ENCODE assay signal across 11 cellular contexts in the genomic region with DNA sequence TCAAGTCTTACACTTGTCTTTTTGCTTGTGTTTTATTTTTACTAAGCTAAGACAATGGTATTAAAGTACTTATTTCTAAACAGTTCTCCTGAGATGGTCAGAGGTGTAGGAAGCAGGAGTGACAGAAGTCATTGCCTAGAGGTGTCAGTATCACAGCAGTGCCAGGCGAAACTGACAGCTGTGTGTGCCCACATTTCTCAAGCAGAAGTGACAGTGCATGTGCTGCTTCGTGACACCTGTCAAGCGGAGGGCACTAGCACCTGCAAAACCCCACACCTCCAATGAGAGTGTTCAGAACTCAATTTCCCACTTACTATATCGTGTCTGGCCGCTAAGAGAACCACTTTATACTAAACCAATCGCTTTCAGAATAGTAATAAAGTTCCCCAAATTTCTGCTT.
"Had no signal": no experiment of that assay in that cellular context is flagged by ENCODE, and none has a peak within 500 bp of the region (broad histone marks: within the 10 kb centered on the region; RNA-seq: fewer than 3 reads in every experiment).

No MANE protein-coding gene starts in this region.

- DNase-seq: activated CD4-positive, alpha-beta memory T cell treated with anti-CD3 and anti-CD28 coated beads, Interleukin-2, amount 10 ng/mL, durations not matched to agents 7 days and 5 days; activated CD4-positive, alpha-beta T cell treated with anti-CD3 and anti-CD28 coated beads for 36 hours; activated T-cell treated with anti-CD3 and anti-CD28 coated beads, Interleukin-2, amount 50 U/mL, for 48 hours; colonic mucosa; heart right ventricle; mammary epithelial cell; nephron progenitor cell; stimulated activated CD4-positive, alpha-beta T cell treated with anti-CD3 and anti-CD28 coated beads, Interleukin-4, amount 100 ng/mL, for 1 hour; stimulated activated CD8-positive, alpha-beta memory T cell treated with anti-CD3 and anti-CD28 coated beads, Interleukin-4, amount 100 ng/mL, for 48 hours; stimulated activated naive CD8-positive, alpha-beta T cell treated with anti-CD3 and anti-CD28 coated beads, Interleukin-15, amount 100 ng/mL, for 72 hours; testis had no signal

- H3K4me1 ChIP-seq: colonic mucosa had no signal

- H3K27me3 ChIP-seq: colonic mucosa, heart right ventricle, testis had no signal

- H3K9me3 ChIP-seq: colonic mucosa, heart right ventricle, testis had no signal

- H3K27ac ChIP-seq: colonic mucosa, heart right ventricle had no signal

- H3K4me3 ChIP-seq: colonic mucosa, heart right ventricle, testis had no signal

- H3K4me1 Mint-ChIP-seq: activated CD4-positive, alpha-beta memory T cell treated with anti-CD3 and anti-CD28 coated beads, Interleukin-2, amount 10 ng/mL, durations not matched to agents 7 days and 5 days had no signal

- H3K4me3 Mint-ChIP-seq: activated CD4-positive, alpha-beta memory T cell treated with anti-CD3 and anti-CD28 coated beads, Interleukin-2, amount 10 ng/mL, durations not matched to agents 7 days and 5 days; activated CD4-positive, alpha-beta T cell treated with anti-CD3 and anti-CD28 coated beads for 36 hours; nephron progenitor cell; stimulated activated naive CD8-positive, alpha-beta T cell treated with anti-CD3 and anti-CD28 coated beads, Interleukin-15, amount 100 ng/mL, for 72 hours had no signal

- ATAC-seq: activated CD4-positive, alpha-beta T cell treated with anti-CD3 and anti-CD28 coated beads for 36 hours; heart right ventricle; stimulated activated naive CD8-positive, alpha-beta T cell treated with anti-CD3 and anti-CD28 coated beads, Interleukin-15, amount 100 ng/mL, for 72 hours had no signal

- H3K36me3 ChIP-seq: colonic mucosa had no signal

- H3K27ac Mint-ChIP-seq: activated CD4-positive, alpha-beta memory T cell treated with anti-CD3 and anti-CD28 coated beads, Interleukin-2, amount 10 ng/mL, durations not matched to agents 7 days and 5 days; activated CD4-positive, alpha-beta T cell treated with anti-CD3 and anti-CD28 coated beads for 36 hours; nephron progenitor cell had no signal

- H3K27me3 Mint-ChIP-seq: activated CD4-positive, alpha-beta memory T cell treated with anti-CD3 and anti-CD28 coated beads, Interleukin-2, amount 10 ng/mL, durations not matched to agents 7 days and 5 days; activated CD4-positive, alpha-beta T cell treated with anti-CD3 and anti-CD28 coated beads for 36 hours; stimulated activated naive CD8-positive, alpha-beta T cell treated with anti-CD3 and anti-CD28 coated beads, Interleukin-15, amount 100 ng/mL, for 72 hours had no signal

- H3K9me3 Mint-ChIP-seq: activated CD4-positive, alpha-beta memory T cell treated with anti-CD3 and anti-CD28 coated beads, Interleukin-2, amount 10 ng/mL, durations not matched to agents 7 days and 5 days; nephron progenitor cell; stimulated activated naive CD8-positive, alpha-beta T cell treated with anti-CD3 and anti-CD28 coated beads, Interleukin-15, amount 100 ng/mL, for 72 hours had no signal
